19 cellular contexts compared by ENCODE assay signal in the genomic region with DNA sequence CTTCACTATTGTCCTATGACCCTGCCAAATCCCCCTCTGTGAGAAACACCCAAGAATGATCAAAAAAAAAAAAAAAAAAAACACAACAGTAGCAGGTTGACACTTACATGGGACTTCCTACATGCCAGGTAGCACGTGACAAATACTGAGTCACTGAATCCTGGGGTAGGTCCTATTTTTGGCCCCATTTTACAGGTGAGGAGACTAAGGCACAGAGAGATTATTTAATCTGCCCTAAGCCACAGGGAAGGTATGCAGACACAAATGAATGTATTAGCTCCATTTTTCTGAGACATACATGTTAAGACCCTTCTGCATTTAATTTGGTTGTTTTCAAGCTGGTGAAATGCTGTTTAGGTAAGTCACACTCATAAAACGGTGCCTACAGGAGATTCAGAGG. TPM values are rescaled to one million over a fixed set of nuclear protein-coding genes. Genes with fewer than 3 reads are reported as not detected.
A peak's percentile ranks its signal among the peaks of the same experiment; 100 is the strongest.
DNase-seq lines count a peak whose midpoint lies in the region; ATAC-seq and TF ChIP-seq lines count a peak whose summit lies in the region.
"Had no signal": no experiment of that assay in that cellular context is flagged by ENCODE, and none has a peak within 500 bp of the region (broad histone marks: within the 10 kb centered on the region; RNA-seq: fewer than 3 reads in every experiment).

No MANE protein-coding gene starts in this region.

- CTCF ChIA-PET in activated CD8-positive, alpha-beta T cell treated with anti-CD3 and anti-CD28 coated beads for 36 hours (lab: Charles Lee) = no interaction called here
- CTCF ChIA-PET in activated CD8-positive, alpha-beta T cell treated with anti-CD3 and anti-CD28 coated beads, Interleukin-2, amount 10 ng/mL, durations not matched to agents 7 days and 5 days (lab: Charles Lee) = interaction anchor here (1.5 kb wide), 1 partner anchor 45 kb away, joined by 3 read pairs; no protein-coding TSS in a partner anchor
- CTCF ChIA-PET in HEK293 (lab: Yijun Ruan, JAX) = interaction anchor here (0.6 to 1.5 kb wide), 4 partner anchors 46 to 443 kb away, joined by 3 read pairs; no protein-coding TSS in a partner anchor

- no peaks in the 10 kb centered on the region for H3K4me1 Mint-ChIP-seq in activated CD8-positive, alpha-beta T cell treated with anti-CD3 and anti-CD28 coated beads for 36 hours (ENCODE audit: low read depth)
- H3K4me1 Mint-ChIP-seq in activated CD8-positive, alpha-beta T cell treated with anti-CD3 and anti-CD28 coated beads, Interleukin-2, amount 10 ng/mL, durations not matched to agents 7 days and 5 days (ENCODE audit: low read depth) = no peaks in the 10 kb centered on the region
- peaks cover 12% of the 10 kb centered on the region for H3K4me1 Mint-ChIP-seq in glutamatergic neuron (ENCODE audit: low read depth, unreplicated experiment)
- H3K4me1 Mint-ChIP-seq in activated T-helper 1 cell treated with anti-CD3 and anti-CD28 coated beads, Interleukin-12 subunit alpha, Interleukin-12 subunit beta, Interleukin-2, Interleukin-4 antibody, amounts not matched to agents 30 ng/mL and 10 ng/mL and 1 ng/mL, durations not matched to agents 14 hours and 24 hours and 36 hours (ENCODE audit: low read depth) = no peaks in the 10 kb centered on the region
- H3K4me1 Mint-ChIP-seq: B cell had no signal

- no peak overlapping the region for H3K27ac ChIP-seq in HEK293 (ENCODE audit: extremely low read depth, low read depth, low read length)
- H3K27ac ChIP-seq: 22Rv1, BLaER1, C4-2B, GM23248 had no signal

- H3K27ac Mint-ChIP-seq in activated CD8-positive, alpha-beta T cell treated with anti-CD3 and anti-CD28 coated beads for 36 hours = peak overlapping the region; percentile 46
- H3K27ac Mint-ChIP-seq in activated CD8-positive, alpha-beta T cell treated with anti-CD3 and anti-CD28 coated beads, Interleukin-2, amount 10 ng/mL, durations not matched to agents 7 days and 5 days = no peak overlapping the region
- peak overlapping the region; percentile 79 for H3K27ac Mint-ChIP-seq in glutamatergic neuron (ENCODE audit: unreplicated experiment)
- H3K27ac Mint-ChIP-seq in activated T-helper 1 cell treated with anti-CD3 and anti-CD28 coated beads, Interleukin-12 subunit alpha, Interleukin-12 subunit beta, Interleukin-2, Interleukin-4 antibody, amounts not matched to agents 30 ng/mL and 10 ng/mL and 1 ng/mL, durations not matched to agents 14 hours and 24 hours and 36 hours = no peak overlapping the region
- H3K27ac Mint-ChIP-seq: B cell; CD4-positive, CD25-positive, alpha-beta regulatory T cell; CD8-positive, alpha-beta T cell had no signal

- no peaks in the 10 kb centered on the region for H3K9me3 Mint-ChIP-seq in activated CD8-positive, alpha-beta T cell treated with anti-CD3 and anti-CD28 coated beads for 36 hours
- H3K9me3 Mint-ChIP-seq in activated CD8-positive, alpha-beta T cell treated with anti-CD3 and anti-CD28 coated beads, Interleukin-2, amount 10 ng/mL, durations not matched to agents 7 days and 5 days (ENCODE audit: insufficient read depth) = no peaks in the 10 kb centered on the region
- peaks cover 7% of the 10 kb centered on the region for H3K9me3 Mint-ChIP-seq in glutamatergic neuron (ENCODE audit: unreplicated experiment)
- no peaks in the 10 kb centered on the region for H3K9me3 Mint-ChIP-seq in activated T-helper 1 cell treated with anti-CD3 and anti-CD28 coated beads, Interleukin-12 subunit alpha, Interleukin-12 subunit beta, Interleukin-2, Interleukin-4 antibody, amounts not matched to agents 30 ng/mL and 10 ng/mL and 1 ng/mL, durations not matched to agents 14 hours and 24 hours and 36 hours
- H3K9me3 Mint-ChIP-seq: CD8-positive, alpha-beta T cell had no signal

- ATAC-seq in activated CD8-positive, alpha-beta T cell treated with anti-CD3 and anti-CD28 coated beads for 36 hours = no peak
- ATAC-seq in activated CD8-positive, alpha-beta T cell treated with anti-CD3 and anti-CD28 coated beads, Interleukin-2, amount 10 ng/mL, durations not matched to agents 7 days and 5 days = no peak
- ATAC-seq: CD8-positive, alpha-beta T cell; GM12878 had no signal

- TF ChIP-seq CTCF in activated CD8-positive, alpha-beta T cell treated with anti-CD3 and anti-CD28 coated beads for 36 hours (IDR thresholded peaks at IDR 0.05) = no peak
- no peak for TF ChIP-seq CTCF in HEK293 (tag by site-specific recombination; IDR thresholded peaks at IDR 0.05)
- no peak for TF ChIP-seq CTCF in glutamatergic neuron (IDR thresholded peaks at IDR 0.05; ENCODE audit: partially characterized antibody, unreplicated experiment)

- POLR2A ChIA-PET in activated CD8-positive, alpha-beta T cell treated with anti-CD3 and anti-CD28 coated beads for 36 hours (lab: Charles Lee) = no interaction called here
- POLR2A ChIA-PET in activated CD8-positive, alpha-beta T cell treated with anti-CD3 and anti-CD28 coated beads, Interleukin-2, amount 10 ng/mL, durations not matched to agents 7 days and 5 days (lab: Charles Lee) = no interaction called here
- POLR2A ChIA-PET in HEK293 (lab: Yijun Ruan, JAX) = no interaction called here

- H3K27me3 Mint-ChIP-seq in activated CD8-positive, alpha-beta T cell treated with anti-CD3 and anti-CD28 coated beads for 36 hours = no peaks in the 10 kb centered on the region
- no peaks in the 10 kb centered on the region for H3K27me3 Mint-ChIP-seq in activated CD8-positive, alpha-beta T cell treated with anti-CD3 and anti-CD28 coated beads, Interleukin-2, amount 10 ng/mL, durations not matched to agents 7 days and 5 days (ENCODE audit: low read depth)
- H3K27me3 Mint-ChIP-seq in glutamatergic neuron (ENCODE audit: unreplicated experiment) = peaks cover 8% of the 10 kb centered on the region
- H3K27me3 Mint-ChIP-seq in activated T-helper 1 cell treated with anti-CD3 and anti-CD28 coated beads, Interleukin-12 subunit alpha, Interleukin-12 subunit beta, Interleukin-2, Interleukin-4 antibody, amounts not matched to agents 30 ng/mL and 10 ng/mL and 1 ng/mL, durations not matched to agents 14 hours and 24 hours and 36 hours (ENCODE audit: insufficient read depth) = no peaks in the 10 kb centered on the region
- H3K27me3 Mint-ChIP-seq: B cell; CD4-positive, CD25-positive, alpha-beta regulatory T cell had no signal

- no peak overlapping the region for H3K4me3 Mint-ChIP-seq in activated CD8-positive, alpha-beta T cell treated with anti-CD3 and anti-CD28 coated beads for 36 hours
- no peak overlapping the region for H3K4me3 Mint-ChIP-seq in activated CD8-positive, alpha-beta T cell treated with anti-CD3 and anti-CD28 coated beads, Interleukin-2, amount 10 ng/mL, durations not matched to agents 7 days and 5 days
- H3K4me3 Mint-ChIP-seq in glutamatergic neuron (ENCODE audit: unreplicated experiment) = no peak overlapping the region
- H3K4me3 Mint-ChIP-seq in activated T-helper 1 cell treated with anti-CD3 and anti-CD28 coated beads, Interleukin-12 subunit alpha, Interleukin-12 subunit beta, Interleukin-2, Interleukin-4 antibody, amounts not matched to agents 30 ng/mL and 10 ng/mL and 1 ng/mL, durations not matched to agents 14 hours and 24 hours and 36 hours = no peak overlapping the region
- H3K4me3 Mint-ChIP-seq: B cell; CD4-positive, CD25-positive, alpha-beta regulatory T cell; CD8-positive, alpha-beta T cell had no signal

- no peaks in the 10 kb centered on the region for H3K9me3 ChIP-seq in HEK293 (ENCODE audit: control insufficient read depth, insufficient read depth, low read depth, low read length)
- H3K9me3 ChIP-seq: BLaER1, Caco-2 had no signal

- H3K36me3 Mint-ChIP-seq in activated CD8-positive, alpha-beta T cell treated with anti-CD3 and anti-CD28 coated beads for 36 hours (ENCODE audit: low read depth) = peaks cover 15% of the 10 kb centered on the region
- H3K36me3 Mint-ChIP-seq in activated CD8-positive, alpha-beta T cell treated with anti-CD3 and anti-CD28 coated beads, Interleukin-2, amount 10 ng/mL, durations not matched to agents 7 days and 5 days (ENCODE audit: low read depth) = peaks cover 44% of the 10 kb centered on the region
- H3K36me3 Mint-ChIP-seq in glutamatergic neuron (ENCODE audit: unreplicated experiment) = peaks cover 6% of the 10 kb centered on the region
- peaks cover 6% of the 10 kb centered on the region for H3K36me3 Mint-ChIP-seq in activated T-helper 1 cell treated with anti-CD3 and anti-CD28 coated beads, Interleukin-12 subunit alpha, Interleukin-12 subunit beta, Interleukin-2, Interleukin-4 antibody, amounts not matched to agents 30 ng/mL and 10 ng/mL and 1 ng/mL, durations not matched to agents 14 hours and 24 hours and 36 hours (ENCODE audit: low read depth)

- DNase-seq in activated CD8-positive, alpha-beta T cell treated with anti-CD3 and anti-CD28 coated beads for 36 hours = no peak
- no peak for DNase-seq in activated CD8-positive, alpha-beta T cell treated with anti-CD3 and anti-CD28 coated beads, Interleukin-2, amount 10 ng/mL, durations not matched to agents 7 days and 5 days
- DNase-seq in glutamatergic neuron = no peak
- no peak for DNase-seq in activated T-helper 1 cell treated with anti-CD3 and anti-CD28 coated beads, Interleukin-12 subunit alpha, Interleukin-12 subunit beta, Interleukin-2, Interleukin-4 antibody, amounts not matched to agents 30 ng/mL and 10 ng/mL and 1 ng/mL, durations not matched to agents 14 hours and 24 hours and 36 hours (ENCODE audit: low spot score)
- DNase-seq: Caco-2; CD4-positive, CD25-positive, alpha-beta regulatory T cell; CD8-positive, alpha-beta T cell; DMS153; DND-41; GM23248; H7; HCEC 1CT had no signal

- H3K36me3 ChIP-seq in HEK293 (ENCODE audit: control insufficient read depth in 2 of 2, insufficient read depth in 1 of 2, low read length in 2 of 2) = peaks cover 79 to 83% of the 10 kb centered on the region in 2 experiments

- no peaks in the 10 kb centered on the region for H3K4me1 ChIP-seq in HEK293 (ENCODE audit: control insufficient read depth, insufficient read depth, low read length)
- H3K4me1 ChIP-seq: Caco-2 had no signal

- intact Hi-C loops in activated CD8-positive, alpha-beta T cell treated with anti-CD3 and anti-CD28 coated beads for 36 hours (cut with micrococcal nuclease) = no loop called here
- intact Hi-C loops in activated T-helper 1 cell treated with anti-CD3 and anti-CD28 coated beads, Interleukin-12 subunit alpha, Interleukin-12 subunit beta, Interleukin-2, Interleukin-4 antibody, amounts not matched to agents 30 ng/mL and 10 ng/mL and 1 ng/mL, durations not matched to agents 14 hours and 24 hours and 36 hours (cut with micrococcal nuclease) = no loop called here

- no peak overlapping the region for H3K4me3 ChIP-seq in HEK293 (ENCODE audit: low read depth, low read length)
- H3K4me3 ChIP-seq: BLaER1, GM12878, GM23248 had no signal

RNA-seq across cellular contexts. Expression of gene ZNF575, which starts 15.7 kb away (rescaled TPM):
- 1 to 10 TPM; 1.2 to 2.0 TPM for total RNA-seq in activated CD8-positive, alpha-beta T cell treated with anti-CD3 and anti-CD28 coated beads for 36 hours
- 1 to 10 TPM; 3.4 to 3.7 TPM for total RNA-seq in activated CD8-positive, alpha-beta T cell treated with anti-CD3 and anti-CD28 coated beads, Interleukin-2, amount 10 ng/mL, durations not matched to agents 7 days and 5 days
- total RNA-seq in glutamatergic neuron (ENCODE audit: unreplicated experiment) = 2.0 TPM
- 1.4 and 2.6 TPM in 2 replicates for total RNA-seq in activated T-helper 1 cell treated with anti-CD3 and anti-CD28 coated beads, Interleukin-12 subunit alpha, Interleukin-12 subunit beta, Interleukin-2, Interleukin-4 antibody, amounts not matched to agents 30 ng/mL and 10 ng/mL and 1 ng/mL, durations not matched to agents 14 hours and 24 hours and 36 hours
- total RNA-seq: H1, H7 had no signal

RNA-seq across cellular contexts. Expression of gene ETHE1, which starts 21.7 kb away (rescaled TPM):
- 10 to 100 TPM; 50.9 to 57.1 TPM for total RNA-seq in activated CD8-positive, alpha-beta T cell treated with anti-CD3 and anti-CD28 coated beads for 36 hours
- 10 to 100 TPM; 67.9 to 69.1 TPM for total RNA-seq in activated CD8-positive, alpha-beta T cell treated with anti-CD3 and anti-CD28 coated beads, Interleukin-2, amount 10 ng/mL, durations not matched to agents 7 days and 5 days
- total RNA-seq in glutamatergic neuron (ENCODE audit: unreplicated experiment) = 16.0 TPM
- total RNA-seq in activated T-helper 1 cell treated with anti-CD3 and anti-CD28 coated beads, Interleukin-12 subunit alpha, Interleukin-12 subunit beta, Interleukin-2, Interleukin-4 antibody, amounts not matched to agents 30 ng/mL and 10 ng/mL and 1 ng/mL, durations not matched to agents 14 hours and 24 hours and 36 hours = 55.1 and 55.4 TPM in 2 replicates

RNA-seq across cellular contexts. Expression of gene XRCC1, which starts 26.6 kb away (rescaled TPM):
- total RNA-seq in activated CD8-positive, alpha-beta T cell treated with anti-CD3 and anti-CD28 coated beads for 36 hours = 10 to 100 TPM; 29.4 to 32.4 TPM
- total RNA-seq in activated CD8-positive, alpha-beta T cell treated with anti-CD3 and anti-CD28 coated beads, Interleukin-2, amount 10 ng/mL, durations not matched to agents 7 days and 5 days = 10 to 100 TPM; 46.5 to 48.4 TPM
- total RNA-seq in glutamatergic neuron (ENCODE audit: unreplicated experiment) = 39.5 TPM
- 27.4 and 28.7 TPM in 2 replicates for total RNA-seq in activated T-helper 1 cell treated with anti-CD3 and anti-CD28 coated beads, Interleukin-12 subunit alpha, Interleukin-12 subunit beta, Interleukin-2, Interleukin-4 antibody, amounts not matched to agents 30 ng/mL and 10 ng/mL and 1 ng/mL, durations not matched to agents 14 hours and 24 hours and 36 hours

RNA-seq across cellular contexts. Expression of gene PINLYP, which starts 26.9 kb away (rescaled TPM):
- 10 to 100 TPM in 1 of 2 experiments, 1 to 10 TPM in 1; 9.7 to 12.3 TPM for total RNA-seq in activated CD8-positive, alpha-beta T cell treated with anti-CD3 and anti-CD28 coated beads for 36 hours
- 1 to 10 TPM; 7.4 to 8.9 TPM for total RNA-seq in activated CD8-positive, alpha-beta T cell treated with anti-CD3 and anti-CD28 coated beads, Interleukin-2, amount 10 ng/mL, durations not matched to agents 7 days and 5 days
- total RNA-seq in glutamatergic neuron (ENCODE audit: unreplicated experiment) = 0.96 TPM
- total RNA-seq in activated T-helper 1 cell treated with anti-CD3 and anti-CD28 coated beads, Interleukin-12 subunit alpha, Interleukin-12 subunit beta, Interleukin-2, Interleukin-4 antibody, amounts not matched to agents 30 ng/mL and 10 ng/mL and 1 ng/mL, durations not matched to agents 14 hours and 24 hours and 36 hours = 4.9 and 5.7 TPM in 2 replicates
- total RNA-seq: Caco-2; CD4-positive, CD25-positive, alpha-beta regulatory T cell had no signal

RNA-seq across cellular contexts. Expression of gene PHLDB3, which starts 44.2 kb away (rescaled TPM):
- total RNA-seq in activated CD8-positive, alpha-beta T cell treated with anti-CD3 and anti-CD28 coated beads for 36 hours = 10 to 100 TPM; 14.7 to 17.5 TPM
- 10 to 100 TPM; 14.9 to 15.5 TPM for total RNA-seq in activated CD8-positive, alpha-beta T cell treated with anti-CD3 and anti-CD28 coated beads, Interleukin-2, amount 10 ng/mL, durations not matched to agents 7 days and 5 days
- total RNA-seq in glutamatergic neuron (ENCODE audit: unreplicated experiment) = 6.8 TPM
- total RNA-seq in activated T-helper 1 cell treated with anti-CD3 and anti-CD28 coated beads, Interleukin-12 subunit alpha, Interleukin-12 subunit beta, Interleukin-2, Interleukin-4 antibody, amounts not matched to agents 30 ng/mL and 10 ng/mL and 1 ng/mL, durations not matched to agents 14 hours and 24 hours and 36 hours = 26.8 and 28.7 TPM in 2 replicates

Comparison
In these comparisons a context has a peak if more than half of its experiments do, and no peak if none do; other contexts are left out.
1. H3K27ac Mint-ChIP-seq: peak in activated CD8-positive, alpha-beta T cell treated with anti-CD3 and anti-CD28 coated beads for 36 hours (single experiment) and glutamatergic neuron (single experiment); none in activated CD8-positive, alpha-beta T cell treated with anti-CD3 and anti-CD28 coated beads, Interleukin-2, amount 10 ng/mL, durations not matched to agents 7 days and 5 days (single experiment) and activated T-helper 1 cell treated with anti-CD3 and anti-CD28 coated beads, Interleukin-12 subunit alpha, Interleukin-12 subunit beta, Interleukin-2, Interleukin-4 antibody, amounts not matched to agents 30 ng/mL and 10 ng/mL and 1 ng/mL, durations not matched to agents 14 hours and 24 hours and 36 hours (single experiment).